Comparison of ENCODE assay signal across 8 cellular contexts in genomic region chr15:99014803-99015676, GRCh38. TPM values are rescaled to one million over a fixed set of nuclear protein-coding genes. Genes with fewer than 3 reads are reported as not detected.
DNase-seq lines count a peak whose midpoint lies in the region; ATAC-seq and TF ChIP-seq lines count a peak whose summit lies in the region.

No MANE protein-coding gene starts in this region.

- TF ChIP-seq CTCF in HFF-Myc (IDR thresholded peaks at IDR 0.05; ENCODE audit: low read depth, low read length, missing control alignments) (no peak), MM.1S (IDR thresholded peaks at IDR 0.05; ENCODE audit: low read length) (no peak), esophagus muscularis mucosa (IDR thresholded peaks at IDR 0.05) (no peak), natural killer cell (IDR thresholded peaks at IDR 0.05) (no peak)

- no peak for TF ChIP-seq POLR2A in esophagus muscularis mucosa (IDR thresholded peaks at IDR 0.05; ENCODE audit: low read depth)

- POLR2A ChIA-PET in activated CD4-positive, alpha-beta T cell treated with anti-CD3 and anti-CD28 coated beads for 36 hours (lab: Charles Lee) = no interaction called here

- H3K27ac ChIP-seq in MM.1S (ENCODE audit: low read length) (peak overlapping the region; percentile 23; the same call in 1 of the 2 replicates), esophagus muscularis mucosa (replicated peaks in 1 of 4) (peak overlapping the region; percentile 57 to 74 (median 63)), urinary bladder (ENCODE audit: low read depth) (peak overlapping the region; percentile 10)

- peak overlapping the region; percentile 65; the same call in 1 of the 2 replicates for H3K4me2 ChIP-seq in MM.1S (ENCODE audit: low read depth, low read length)

- DNase-seq in activated CD4-positive, alpha-beta T cell treated with anti-CD3 and anti-CD28 coated beads for 36 hours = peak; percentile 84
- DNase-seq in activated CD4-positive, alpha-beta T cell treated with anti-CD3 and anti-CD28 coated beads for 1 hour = no peak
- no peak for DNase-seq in HFF-Myc (ENCODE audit: extremely low read depth, low read depth)
- peak; percentile 73 for DNase-seq in MM.1S
- peak; percentile 57 to 63 for DNase-seq in activated CD4-positive, alpha-beta T cell treated with anti-CD3 and anti-CD28 coated beads, Interleukin-2, amount 50 U/mL, for 48 hours
- DNase-seq in esophagus muscularis mucosa (ENCODE audit: extremely low spot score) = peak; percentile 86
- peak; percentile 52 for DNase-seq in natural killer cell

- peaks cover 2% of the 10 kb centered on the region for H3K27me3 Mint-ChIP-seq in activated CD4-positive, alpha-beta T cell treated with anti-CD3 and anti-CD28 coated beads for 36 hours
- peaks cover 0 to 17% of the 10 kb centered on the region in 2 donors for H3K27me3 Mint-ChIP-seq in natural killer cell (ENCODE audit: low read depth in 2 of 2)

- no peaks in the 10 kb centered on the region for H3K9me3 Mint-ChIP-seq in activated CD4-positive, alpha-beta T cell treated with anti-CD3 and anti-CD28 coated beads for 36 hours (ENCODE audit: low read depth)
- no peaks in the 10 kb centered on the region for H3K9me3 Mint-ChIP-seq in natural killer cell

- no peaks in the 10 kb centered on the region for H3K36me3 ChIP-seq in MM.1S (replicated peaks; ENCODE audit: insufficient read depth, low read length)
- H3K36me3 ChIP-seq in esophagus muscularis mucosa = no peaks in the 10 kb centered on the region
- H3K36me3 ChIP-seq in urinary bladder (ENCODE audit: insufficient read depth) = no peaks in the 10 kb centered on the region

- 21% methylated on average over 27 of the region's 92 CpGs for WGBS in esophagus muscularis mucosa
- 2% methylated on average over 90 of the region's 92 CpGs for WGBS in urinary bladder

- no peaks in the 10 kb centered on the region for H3K9me2 ChIP-seq in MM.1S (replicated peaks; ENCODE audit: insufficient read depth, low read length)

- no peaks in the 10 kb centered on the region for H3K36me3 Mint-ChIP-seq in activated CD4-positive, alpha-beta T cell treated with anti-CD3 and anti-CD28 coated beads for 36 hours (ENCODE audit: low read depth)
- no peaks in the 10 kb centered on the region for H3K36me3 Mint-ChIP-seq in natural killer cell

- no peaks in the 10 kb centered on the region for H3K79me2 ChIP-seq in MM.1S (ENCODE audit: low read length)

- no peaks in the 10 kb centered on the region for H3K9me3 ChIP-seq in MM.1S (replicated peaks; ENCODE audit: insufficient read depth, low read length)
- no peaks in the 10 kb centered on the region for H3K9me3 ChIP-seq in esophagus muscularis mucosa

- H3F3A ChIP-seq in MM.1S (ENCODE audit: insufficient read depth, low read length) = no peaks in the 10 kb centered on the region

- H3K4me3 ChIP-seq in HFF-Myc (replicated peaks; ENCODE audit: low read depth, low read length) (peak overlapping the region; percentile 55), MM.1S (ENCODE audit: low read length) (peak overlapping the region; percentile 56), esophagus muscularis mucosa (peak overlapping the region; percentile 62 to 70 (median 68)), urinary bladder (ENCODE audit: low read depth, low read length) (peak overlapping the region; percentile 64)

- H3K4me1 ChIP-seq in MM.1S (ENCODE audit: low read length) (no peaks in the 10 kb centered on the region), esophagus muscularis mucosa (peaks cover 12 to 19% (median 16%) of the 10 kb centered on the region in 4 donors), urinary bladder (ENCODE audit: insufficient read depth) (peaks cover 2% of the 10 kb centered on the region)

- peak overlapping the region; percentile 64 for H2AFZ ChIP-seq in MM.1S (ENCODE audit: low read length)

- TF ChIP-seq EP300 in esophagus muscularis mucosa (IDR thresholded peaks at IDR 0.05) = no peak

- H3K27me3 ChIP-seq in MM.1S (replicated peaks; ENCODE audit: insufficient read depth, low read length) (no peaks in the 10 kb centered on the region), esophagus muscularis mucosa (no peaks in the 10 kb centered on the region)

- peaks cover 10% of the 10 kb centered on the region for H3K4me1 Mint-ChIP-seq in activated CD4-positive, alpha-beta T cell treated with anti-CD3 and anti-CD28 coated beads for 36 hours
- peaks cover 0 to 11% of the 10 kb centered on the region in 2 donors for H3K4me1 Mint-ChIP-seq in natural killer cell

- peak; percentile 95 for ATAC-seq in activated CD4-positive, alpha-beta T cell treated with anti-CD3 and anti-CD28 coated beads for 36 hours
- peak; percentile 70 to 94 (median 93) for ATAC-seq in natural killer cell

- CTCF ChIA-PET in activated CD4-positive, alpha-beta T cell treated with anti-CD3 and anti-CD28 coated beads for 36 hours (lab: Charles Lee) = interaction anchor here (0.7 kb wide), 1 partner anchor 675 kb away, joined by 3 read pairs; no protein-coding TSS in a partner anchor

- intact Hi-C loops in activated CD4-positive, alpha-beta T cell treated with anti-CD3 and anti-CD28 coated beads for 36 hours (cut with DNase I, micrococcal nuclease) = loop anchor here in 1 of 2 experiments (1.0 to 2.0 kb wide), 3 partner anchors 44 to 367 kb away; partner anchors contain the start of gene IGF1R
- intact Hi-C loops in esophagus muscularis mucosa (cut with DNase I) (loop anchor here (5.0 kb wide), 1 partner anchor 42 kb away; no protein-coding TSS in a partner anchor), natural killer cell (cut with micrococcal nuclease) (no loop called here)

- H4K20me1 ChIP-seq in MM.1S (ENCODE audit: insufficient read depth, low read length) = no peaks in the 10 kb centered on the region

- H3K9ac ChIP-seq in MM.1S (ENCODE audit: low read length) = peak overlapping the region; percentile 56; the same call in 1 of the 2 replicates

- no peak overlapping the region for H3K27ac Mint-ChIP-seq in activated CD4-positive, alpha-beta T cell treated with anti-CD3 and anti-CD28 coated beads for 36 hours
- peak overlapping the region in 1 of 2 donors; percentile 81 for H3K27ac Mint-ChIP-seq in natural killer cell

- H3K4me3 Mint-ChIP-seq in activated CD4-positive, alpha-beta T cell treated with anti-CD3 and anti-CD28 coated beads for 36 hours = peak overlapping the region; percentile 61
- H3K4me3 Mint-ChIP-seq in natural killer cell = peak overlapping the region; percentile 89

RNA-seq across cellular contexts. Expression of gene PGPEP1L, which starts 7.4 kb away (rescaled TPM):
- not detected for total RNA-seq in activated CD4-positive, alpha-beta T cell treated with anti-CD3 and anti-CD28 coated beads for 36 hours
- total RNA-seq in esophagus muscularis mucosa = 1 to 10 TPM in 1 of 4 donors, not detected in 3; 1.3 TPM
- not detected for total RNA-seq in natural killer cell
- total RNA-seq in urinary bladder = not detected
- polyA plus RNA-seq in urinary bladder = 0.09 TPM

Comparison
In these comparisons a context has a peak if more than half of its experiments do, and no peak if none do; other contexts are left out.
1. DNase-seq: peak in activated CD4-positive, alpha-beta T cell treated with anti-CD3 and anti-CD28 coated beads for 36 hours (single experiment), MM.1S (single experiment), activated CD4-positive, alpha-beta T cell treated with anti-CD3 and anti-CD28 coated beads, Interleukin-2, amount 50 U/mL, for 48 hours (2 of 2), esophagus muscularis mucosa (single experiment) and natural killer cell (single experiment); none in activated CD4-positive, alpha-beta T cell treated with anti-CD3 and anti-CD28 coated beads for 1 hour (single experiment) and HFF-Myc (single experiment).
2. H3K27ac ChIP-seq: peak in every context shown above with its lines; median percentile 63 in esophagus muscularis mucosa; 23 in MM.1S; 10 in urinary bladder.
3. Peak in every context shown above with its lines, with median percentiles within 50 percentile points of each other: H3K4me3 ChIP-seq.